26 cellular contexts compared by ENCODE assay signal in genomic region chr22:48253136-48253535, GRCh38.
"Had no signal": no experiment of that assay in that cellular context is flagged by ENCODE, and none has a peak within 500 bp of the region (broad histone marks: within the 10 kb centered on the region; RNA-seq: fewer than 3 reads in every experiment).

No MANE protein-coding gene starts in this region.

- H3K27ac ChIP-seq: left lung, neural progenitor cell, ovary, prostate gland, stomach, testis, thyroid gland, vagina had no signal

- ATAC-seq: natural killer cell; right cardiac atrium; stimulated activated naive B cell treated with anti-CD40 and anti-IgM and Interleukin-4, amounts not matched to agents 10 μg/mL and 1 μg/mL and 100 μg/mL, for 72 hours; stimulated activated naive CD8-positive, alpha-beta T cell treated with anti-CD3 and anti-CD28 coated beads, Interleukin-15, Interleukin-2, amounts not matched to agents 100 U/mL and 50 U/mL, for 24 hours had no signal

- DNase-seq: hippocampal formation; kidney; left colon; left lung; mesendoderm; naive B cell; natural killer cell; nephron progenitor cell; ovary; retina; right cardiac atrium; sigmoid colon; small intestine; stimulated activated CD4-positive, alpha-beta T cell treated with anti-CD3 and anti-CD28 coated beads, Interleukin-12 subunit alpha, Interleukin-12 subunit beta, amount 100 ng/mL, for 4 hours; stimulated activated CD4-positive, alpha-beta T cell treated with anti-CD3 and anti-CD28 coated beads, Interleukin-15, amount 100 ng/mL, for 24 hours; stimulated activated CD4-positive, alpha-beta T cell treated with anti-CD3 and anti-CD28 coated beads, Interleukin-2, amount 100 ng/mL, for 24 hours; stimulated activated CD4-positive, alpha-beta T cell treated with anti-CD3 and anti-CD28 coated beads, Interleukin-4, amount 100 ng/mL, for 1 hour; stimulated activated naive B cell treated with anti-CD40 and anti-IgM and Interleukin-4, amounts not matched to agents 10 μg/mL and 1 μg/mL and 100 μg/mL, for 72 hours; stimulated activated naive CD8-positive, alpha-beta T cell treated with anti-CD3 and anti-CD28 coated beads, Interleukin-15, Interleukin-2, amounts not matched to agents 100 U/mL and 50 U/mL, for 24 hours; stomach; testis; thyroid gland; transverse colon had no signal
